In the genomic region with DNA sequence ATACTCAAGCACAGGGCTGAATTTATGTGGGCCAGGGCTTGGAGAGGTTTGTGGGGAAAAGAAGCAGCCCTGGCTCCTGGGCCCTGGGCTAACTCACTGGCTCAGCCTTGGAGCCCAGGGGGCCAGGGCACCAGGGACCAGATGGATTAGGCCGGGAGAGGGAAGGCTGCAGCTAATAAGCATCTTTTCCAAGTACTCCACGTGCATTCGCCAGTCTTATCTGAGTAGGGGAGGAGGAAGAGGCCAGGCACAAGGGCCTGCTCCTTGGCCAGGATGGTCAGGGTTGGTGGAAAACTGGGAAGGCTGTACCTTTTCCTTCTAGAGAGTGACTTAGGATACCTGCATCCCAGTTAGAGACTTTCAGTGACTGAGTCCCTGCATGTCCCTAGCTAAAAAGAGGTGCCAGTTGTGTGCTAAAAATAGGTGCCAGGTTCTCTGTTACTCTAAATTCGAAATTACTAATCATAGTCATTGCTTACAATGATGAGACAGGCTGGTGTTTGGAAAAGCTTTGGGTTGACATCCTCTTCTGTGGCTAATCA, we compare ENCODE assay signal across 1 cellular context.
TF ChIP-seq lines count a peak whose summit lies in the region.

No MANE protein-coding gene starts in this region.

TF ChIP-seq in HepG2, 621 proteins besides CTCF, POLR2A, EP300 and RAD21 (continued from another document):
- TF ChIP-seq ZNF512B (CRISPR knock-in tag; IDR thresholded peaks at IDR 0.05; ENCODE audit: borderline replicate concordance), result no peak
- TF ChIP-seq ZSCAN30 (CRISPR knock-in tag; IDR thresholded peaks at IDR 0.05), result no peak
- no peak for TF ChIP-seq ZNF703 (CRISPR knock-in tag; IDR thresholded peaks at IDR 0.05; ENCODE audit: borderline replicate concordance)
- no peak for TF ChIP-seq GABPA (IDR thresholded peaks at IDR 0.05; ENCODE audit: low read depth, low read length)
- no peak for TF ChIP-seq GABPA (CRISPR knock-in tag; IDR thresholded peaks at IDR 0.05; ENCODE audit: low read depth)
- TF ChIP-seq CEBPB (IDR thresholded peaks at IDR 0.05; ENCODE audit: borderline replicate concordance, low read depth, low read length), result no peak
- TF ChIP-seq ZFP62 (CRISPR knock-in tag; IDR thresholded peaks at IDR 0.05), result no peak
- TF ChIP-seq SIN3B (IDR thresholded peaks at IDR 0.05; ENCODE audit: low read length), result no peak
- TF ChIP-seq ZNF17 (CRISPR knock-in tag; IDR thresholded peaks at IDR 0.05), result no peak
- no peak for TF ChIP-seq CENPX (CRISPR knock-in tag; IDR thresholded peaks at IDR 0.05)
- TF ChIP-seq, protein P1, sequence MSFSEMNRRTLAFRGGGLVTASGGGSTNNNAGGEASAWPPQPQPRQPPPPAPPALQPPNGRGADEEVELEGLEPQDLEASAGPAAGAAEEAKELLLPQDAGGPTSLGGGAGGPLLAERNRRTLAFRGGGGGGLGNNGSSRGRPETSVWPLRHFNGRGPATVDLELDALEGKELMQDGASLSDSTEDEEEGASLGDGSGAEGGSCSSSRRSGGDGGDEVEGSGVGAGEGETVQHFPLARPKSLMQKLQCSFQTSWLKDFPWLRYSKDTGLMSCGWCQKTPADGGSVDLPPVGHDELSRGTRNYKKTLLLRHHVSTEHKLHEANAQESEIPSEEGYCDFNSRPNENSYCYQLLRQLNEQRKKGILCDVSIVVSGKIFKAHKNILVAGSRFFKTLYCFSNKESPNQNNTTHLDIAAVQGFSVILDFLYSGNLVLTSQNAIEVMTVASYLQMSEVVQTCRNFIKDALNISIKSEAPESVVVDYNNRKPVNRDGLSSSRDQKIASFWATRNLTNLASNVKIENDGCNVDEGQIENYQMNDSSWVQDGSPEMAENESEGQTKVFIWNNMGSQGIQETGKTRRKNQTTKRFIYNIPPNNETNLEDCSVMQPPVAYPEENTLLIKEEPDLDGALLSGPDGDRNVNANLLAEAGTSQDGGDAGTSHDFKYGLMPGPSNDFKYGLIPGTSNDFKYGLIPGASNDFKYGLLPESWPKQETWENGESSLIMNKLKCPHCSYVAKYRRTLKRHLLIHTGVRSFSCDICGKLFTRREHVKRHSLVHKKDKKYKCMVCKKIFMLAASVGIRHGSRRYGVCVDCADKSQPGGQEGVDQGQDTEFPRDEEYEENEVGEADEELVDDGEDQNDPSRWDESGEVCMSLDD (CRISPR knock-in tag; IDR thresholded peaks at IDR 0.05; ENCODE audit: borderline replicate concordance), result no peak
- TF ChIP-seq ZNF773 (CRISPR knock-in tag; IDR thresholded peaks at IDR 0.05; ENCODE audit: borderline replicate concordance), result no peak
- TF ChIP-seq IRX3 (CRISPR knock-in tag; IDR thresholded peaks at IDR 0.05; ENCODE audit: borderline replicate concordance, low read depth), result no peak
- no peak for TF ChIP-seq ZBTB8A (CRISPR knock-in tag; IDR thresholded peaks at IDR 0.05; ENCODE audit: borderline replicate concordance, low read depth)
- no peak for TF ChIP-seq RORA (CRISPR knock-in tag; IDR thresholded peaks at IDR 0.05)
- TF ChIP-seq FOXC1 (CRISPR knock-in tag; IDR thresholded peaks at IDR 0.05; ENCODE audit: borderline replicate concordance), result no peak
- TF ChIP-seq ETV6 (CRISPR knock-in tag; conservative IDR thresholded peaks at IDR 0.05), result no peak
- no peak for TF ChIP-seq KLF13 (CRISPR knock-in tag; IDR thresholded peaks at IDR 0.05)
- no peak for TF ChIP-seq ZNF713 (CRISPR knock-in tag; IDR thresholded peaks at IDR 0.05)
- TF ChIP-seq PHF8 (CRISPR knock-in tag; IDR thresholded peaks at IDR 0.05), result no peak
